ENCODE assay signal across 1 cellular context in the genomic region with DNA sequence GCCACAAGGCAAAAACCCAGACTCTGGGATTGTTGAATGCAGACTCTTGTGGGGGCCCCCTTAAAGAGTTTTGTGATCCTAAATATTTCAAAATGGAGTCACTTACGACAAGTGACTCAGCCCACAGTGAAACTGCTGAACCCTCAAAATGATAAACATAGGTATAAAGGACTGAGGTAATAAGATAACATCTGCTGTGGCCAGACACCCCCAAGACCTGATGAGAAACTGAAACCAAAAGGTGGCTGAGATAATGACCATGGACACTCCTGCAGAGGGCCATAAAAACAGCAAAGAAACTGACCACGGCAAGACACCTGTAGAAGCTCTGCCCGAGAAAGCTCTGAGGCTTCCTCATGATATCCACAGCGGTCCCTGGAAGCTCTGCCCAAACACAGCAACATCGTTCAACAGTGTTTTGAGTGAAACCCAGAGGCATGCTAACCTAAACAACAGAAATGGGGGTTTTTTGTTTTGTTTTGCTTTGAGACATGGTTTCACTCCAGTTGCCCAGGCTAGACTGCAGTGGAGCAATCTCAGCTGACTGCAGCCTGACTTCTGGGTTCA.
TF ChIP-seq lines count a peak whose summit lies in the region.

No MANE protein-coding gene starts in this region.

TF ChIP-seq in HepG2, 621 proteins besides CTCF, POLR2A, EP300 and RAD21:
- TF ChIP-seq RFX5 (IDR thresholded peaks at IDR 0.05; ENCODE audit: low read depth, low read length) = no peak
- no peak for TF ChIP-seq ZSCAN20 (CRISPR knock-in tag; IDR thresholded peaks at IDR 0.05; ENCODE audit: borderline replicate concordance)
- no peak for TF ChIP-seq CBX1 (IDR thresholded peaks at IDR 0.05; ENCODE audit: low read depth)
- TF ChIP-seq ZNF792 (CRISPR knock-in tag; IDR thresholded peaks at IDR 0.05) = no peak
- no peak for TF ChIP-seq ZNF24 (IDR thresholded peaks at IDR 0.05)
- no peak for TF ChIP-seq SSRP1 (CRISPR knock-in tag; IDR thresholded peaks at IDR 0.05)
- no peak for TF ChIP-seq ZIK1 (CRISPR knock-in tag; IDR thresholded peaks at IDR 0.05; ENCODE audit: borderline replicate concordance, low read depth)
- TF ChIP-seq REPIN1 (CRISPR knock-in tag; IDR thresholded peaks at IDR 0.05; ENCODE audit: borderline replicate concordance, low read depth) = no peak
- no peak for TF ChIP-seq PAWR (CRISPR knock-in tag; IDR thresholded peaks at IDR 0.05; ENCODE audit: borderline replicate concordance)
- TF ChIP-seq POLR2AphosphoS2 (IDR thresholded peaks at IDR 0.05; ENCODE audit: low read depth, low read length) = no peak
- TF ChIP-seq, protein P1, sequence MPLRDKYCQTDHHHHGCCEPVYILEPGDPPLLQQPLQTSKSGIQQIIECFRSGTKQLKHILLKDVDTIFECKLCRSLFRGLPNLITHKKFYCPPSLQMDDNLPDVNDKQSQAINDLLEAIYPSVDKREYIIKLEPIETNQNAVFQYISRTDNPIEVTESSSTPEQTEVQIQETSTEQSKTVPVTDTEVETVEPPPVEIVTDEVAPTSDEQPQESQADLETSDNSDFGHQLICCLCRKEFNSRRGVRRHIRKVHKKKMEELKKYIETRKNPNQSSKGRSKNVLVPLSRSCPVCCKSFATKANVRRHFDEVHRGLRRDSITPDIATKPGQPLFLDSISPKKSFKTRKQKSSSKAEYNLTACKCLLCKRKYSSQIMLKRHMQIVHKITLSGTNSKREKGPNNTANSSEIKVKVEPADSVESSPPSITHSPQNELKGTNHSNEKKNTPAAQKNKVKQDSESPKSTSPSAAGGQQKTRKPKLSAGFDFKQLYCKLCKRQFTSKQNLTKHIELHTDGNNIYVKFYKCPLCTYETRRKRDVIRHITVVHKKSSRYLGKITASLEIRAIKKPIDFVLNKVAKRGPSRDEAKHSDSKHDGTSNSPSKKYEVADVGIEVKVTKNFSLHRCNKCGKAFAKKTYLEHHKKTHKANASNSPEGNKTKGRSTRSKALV (CRISPR knock-in tag; IDR thresholded peaks at IDR 0.05) = no peak
- no peak for TF ChIP-seq BORCS8-MEF2B (CRISPR knock-in tag; IDR thresholded peaks at IDR 0.05)
- TF ChIP-seq, protein P2, sequence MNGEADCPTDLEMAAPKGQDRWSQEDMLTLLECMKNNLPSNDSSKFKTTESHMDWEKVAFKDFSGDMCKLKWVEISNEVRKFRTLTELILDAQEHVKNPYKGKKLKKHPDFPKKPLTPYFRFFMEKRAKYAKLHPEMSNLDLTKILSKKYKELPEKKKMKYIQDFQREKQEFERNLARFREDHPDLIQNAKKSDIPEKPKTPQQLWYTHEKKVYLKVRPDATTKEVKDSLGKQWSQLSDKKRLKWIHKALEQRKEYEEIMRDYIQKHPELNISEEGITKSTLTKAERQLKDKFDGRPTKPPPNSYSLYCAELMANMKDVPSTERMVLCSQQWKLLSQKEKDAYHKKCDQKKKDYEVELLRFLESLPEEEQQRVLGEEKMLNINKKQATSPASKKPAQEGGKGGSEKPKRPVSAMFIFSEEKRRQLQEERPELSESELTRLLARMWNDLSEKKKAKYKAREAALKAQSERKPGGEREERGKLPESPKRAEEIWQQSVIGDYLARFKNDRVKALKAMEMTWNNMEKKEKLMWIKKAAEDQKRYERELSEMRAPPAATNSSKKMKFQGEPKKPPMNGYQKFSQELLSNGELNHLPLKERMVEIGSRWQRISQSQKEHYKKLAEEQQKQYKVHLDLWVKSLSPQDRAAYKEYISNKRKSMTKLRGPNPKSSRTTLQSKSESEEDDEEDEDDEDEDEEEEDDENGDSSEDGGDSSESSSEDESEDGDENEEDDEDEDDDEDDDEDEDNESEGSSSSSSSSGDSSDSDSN (CRISPR knock-in tag; IDR thresholded peaks at IDR 0.05) = no peak
- TF ChIP-seq, protein P3, sequence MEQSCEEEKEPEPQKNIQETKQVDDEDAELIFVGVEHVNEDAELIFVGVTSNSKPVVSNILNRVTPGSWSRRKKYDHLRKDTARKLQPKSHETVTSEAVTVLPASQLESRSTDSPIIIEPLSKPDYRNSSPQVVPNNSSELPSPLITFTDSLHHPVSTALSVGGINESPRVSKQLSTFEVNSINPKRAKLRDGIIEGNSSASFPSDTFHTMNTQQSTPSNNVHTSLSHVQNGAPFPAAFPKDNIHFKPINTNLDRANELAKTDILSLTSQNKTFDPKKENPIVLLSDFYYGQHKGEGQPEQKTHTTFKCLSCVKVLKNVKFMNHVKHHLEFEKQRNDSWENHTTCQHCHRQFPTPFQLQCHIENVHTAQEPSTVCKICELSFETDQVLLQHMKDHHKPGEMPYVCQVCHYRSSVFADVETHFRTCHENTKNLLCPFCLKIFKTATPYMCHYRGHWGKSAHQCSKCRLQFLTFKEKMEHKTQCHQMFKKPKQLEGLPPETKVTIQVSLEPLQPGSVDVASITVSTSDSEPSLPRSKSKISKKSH (CRISPR knock-in tag; IDR thresholded peaks at IDR 0.05; ENCODE audit: borderline replicate concordance) = no peak
- TF ChIP-seq KAT2B (IDR thresholded peaks at IDR 0.05; ENCODE audit: borderline replicate concordance, low read depth, low read length) = no peak
- TF ChIP-seq CHCHD3 (CRISPR knock-in tag; IDR thresholded peaks at IDR 0.05) = no peak
- TF ChIP-seq RARA (CRISPR knock-in tag; IDR thresholded peaks at IDR 0.05) = no peak
